Comparison of ENCODE assay signal across 16 cellular contexts in the genomic region with DNA sequence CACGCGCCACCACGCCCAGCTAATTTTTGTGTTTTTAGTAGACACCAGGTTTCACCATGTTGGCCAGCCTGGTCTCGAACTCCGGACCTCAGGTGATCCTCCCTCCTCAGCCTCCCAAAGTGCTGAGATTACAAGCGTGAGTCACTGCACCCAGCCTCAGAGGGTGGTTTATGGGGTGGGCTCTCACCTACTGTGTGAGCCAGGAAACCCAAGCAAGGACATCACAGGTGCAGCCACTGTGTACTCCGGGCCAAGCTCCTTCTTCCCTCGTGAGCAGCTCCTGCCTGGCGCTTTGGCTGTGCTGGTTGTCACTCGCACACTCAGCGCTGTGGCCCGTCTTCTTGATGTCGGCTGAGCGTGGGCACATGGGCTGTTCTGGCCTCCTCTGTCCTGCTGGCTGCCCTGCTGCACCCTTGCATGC.
"Had no signal": no experiment of that assay in that cellular context is flagged by ENCODE, and none has a peak within 500 bp of the region (broad histone marks: within the 10 kb centered on the region; RNA-seq: fewer than 3 reads in every experiment).

No MANE protein-coding gene starts in this region.

- FAIRE-seq: frontal cortex, pancreas had no signal

- H3K27me3 Mint-ChIP-seq: activated naive CD8-positive, alpha-beta T cell; activated T-helper 17 cell treated with anti-CD3 and anti-CD28 coated beads, Interleukin-2, amount 50 U/mL, for 72 hours had no signal

- H3K9me3 Mint-ChIP-seq: activated T-helper 17 cell treated with anti-CD3 and anti-CD28 coated beads, Interleukin-2, amount 50 U/mL, for 72 hours; memory B cell; nephron; WTC11 had no signal

- H3K27ac ChIP-seq: ascending aorta, cardiac muscle cell, coronary artery, pancreas, SK-N-MC, tibial artery, vagina had no signal

- H3K27me3 ChIP-seq: ascending aorta, cardiac muscle cell, pancreas, tibial artery, vagina had no signal

- H3K36me3 Mint-ChIP-seq: activated naive CD8-positive, alpha-beta T cell; memory B cell had no signal

- DNase-seq: activated CD4-positive, alpha-beta T cell treated with anti-CD3 and anti-CD28 coated beads for 48 hours; effector CD8-positive, alpha-beta T cell; stimulated activated CD4-positive, alpha-beta T cell treated with anti-CD3 and anti-CD28 coated beads, Interleukin-4, amount 100 ng/mL, for 4 hours had no signal

- H3K4me1 Mint-ChIP-seq: activated T-helper 17 cell treated with anti-CD3 and anti-CD28 coated beads, Interleukin-2, amount 50 U/mL, for 72 hours; memory B cell; nephron had no signal

- H3K4me1 ChIP-seq: ascending aorta, pancreas, tibial artery, vagina had no signal

- H3K4me3 ChIP-seq: ascending aorta, cardiac muscle cell, coronary artery, pancreas, SK-N-MC, tibial artery, vagina had no signal

- H3K9me3 ChIP-seq: ascending aorta, pancreas, tibial artery, vagina had no signal

- H3K4me3 Mint-ChIP-seq: activated naive CD8-positive, alpha-beta T cell; activated T-helper 17 cell treated with anti-CD3 and anti-CD28 coated beads, Interleukin-2, amount 50 U/mL, for 72 hours; memory B cell; nephron; WTC11 had no signal

- H3K27ac Mint-ChIP-seq: activated naive CD8-positive, alpha-beta T cell; activated T-helper 17 cell treated with anti-CD3 and anti-CD28 coated beads, Interleukin-2, amount 50 U/mL, for 72 hours; memory B cell; nephron; WTC11 had no signal

- ATAC-seq: activated T-helper 17 cell treated with anti-CD3 and anti-CD28 coated beads, Interleukin-2, amount 50 U/mL, for 72 hours; pancreas; WTC11 had no signal

- H3K36me3 ChIP-seq: ascending aorta, cardiac muscle cell, tibial artery, vagina had no signal
